ENCODE assay signal across 9 cellular contexts in the genomic region with DNA sequence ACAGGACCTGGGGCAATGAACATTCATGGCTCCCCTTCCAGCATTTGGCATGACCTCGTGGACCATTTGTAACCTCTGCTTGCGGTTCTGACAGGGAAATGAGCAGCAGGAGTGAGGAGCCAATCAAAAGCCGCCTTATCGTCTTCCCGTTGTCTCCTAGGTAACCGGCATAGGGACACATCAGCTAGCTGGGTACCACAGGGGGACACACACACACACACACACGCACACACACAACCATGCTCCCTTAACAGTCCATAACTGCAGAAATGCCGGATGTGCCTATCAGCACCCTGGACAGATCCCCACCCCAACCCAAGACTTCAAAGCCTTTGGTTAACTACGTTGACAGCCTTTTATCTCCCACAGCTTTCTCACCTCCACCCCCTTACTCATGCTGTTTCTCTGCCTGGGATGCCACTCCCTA. TPM values are rescaled to one million over a fixed set of nuclear protein-coding genes. Genes with fewer than 3 reads are reported as not detected.
DNase-seq lines count a peak whose midpoint lies in the region; ATAC-seq and TF ChIP-seq lines count a peak whose summit lies in the region.
"Had no signal": no experiment of that assay in that cellular context is flagged by ENCODE, and none has a peak within 500 bp of the region (broad histone marks: within the 10 kb centered on the region; RNA-seq: fewer than 3 reads in every experiment).

No MANE protein-coding gene starts in this region.

- peak; percentile 55 for DNase-seq in activated gamma-delta T cell treated with Interleukin-2 at 50 U/mL for 16 hours
- DNase-seq in activated gamma-delta T cell (lab: John Stamatoyannopoulos, UW) = no peak
- peak; percentile 29 to 34 for DNase-seq in activated CD4-positive, alpha-beta T cell treated with anti-CD3 and anti-CD28 coated beads for 24 hours (ENCODE audit: low read depth in 2 of 2)
- peak; percentile 11 to 52 for DNase-seq in dermis microvascular lymphatic vessel endothelial cell (ENCODE audit: low read depth in 2 of 2)
- peak; percentile 13 for DNase-seq in spleen
- no peak for DNase-seq in sigmoid colon
- no peak for DNase-seq in dedifferentiated amniotic fluid mesenchymal stem cell (ENCODE audit: extremely low spot score)
- DNase-seq in gastrocnemius medialis = no peak

- 18 to 23% (median 20%) methylated on average over 9 of the region's 9 CpGs for WGBS in spleen, 5 donors
- WGBS in sigmoid colon, 2 donors = 22 to 29% methylated on average over 9 of the region's 9 CpGs

- no peak for TF ChIP-seq EP300 in sigmoid colon (IDR thresholded peaks at IDR 0.05)

- H3K27ac ChIP-seq in spleen (no peak overlapping the region), sigmoid colon (no peak overlapping the region), gastrocnemius medialis (no peak overlapping the region)
- H3K27ac ChIP-seq: C4-2B had no signal

- no peak for TF ChIP-seq CTCF in spleen (IDR thresholded peaks at IDR 0.05 in 8 of 11, conservative IDR thresholded peaks at IDR 0.05 in 3 of 11)
- TF ChIP-seq CTCF in sigmoid colon (IDR thresholded peaks at IDR 0.05) = no peak
- TF ChIP-seq CTCF in gastrocnemius medialis (IDR thresholded peaks at IDR 0.05 in 4 of 5, conservative IDR thresholded peaks at IDR 0.05 in 1 of 5) = no peak

- peaks cover 12 to 93% (median 28%) of the 10 kb centered on the region in 7 donors for H3K27me3 ChIP-seq in spleen (replicated peaks in 1 of 7)
- H3K27me3 ChIP-seq in sigmoid colon = peaks cover 11 to 60% (median 28%) of the 10 kb centered on the region in 3 donors
- peaks cover 12 to 22% (median 21%) of the 10 kb centered on the region in 3 donors for H3K27me3 ChIP-seq in gastrocnemius medialis

- intact Hi-C loops in spleen (cut with DNase I; ENCODE audit: low total_unique reads) (no loop called here), sigmoid colon (cut with DNase I) (no loop called here), gastrocnemius medialis (cut with DNase I; ENCODE audit: low total_unique reads) (no loop called here)

- H3K36me3 ChIP-seq in spleen = no peaks in the 10 kb centered on the region
- H3K36me3 ChIP-seq in sigmoid colon = no peaks in the 10 kb centered on the region
- H3K36me3 ChIP-seq in gastrocnemius medialis = no peaks in the 10 kb centered on the region

- H3K4me3 ChIP-seq in spleen (no peak overlapping the region), sigmoid colon (no peak overlapping the region), gastrocnemius medialis (no peak overlapping the region)

- no peak for TF ChIP-seq POLR2A in spleen (IDR thresholded peaks at IDR 0.05)
- no peak for TF ChIP-seq POLR2A in sigmoid colon (IDR thresholded peaks at IDR 0.05)
- TF ChIP-seq POLR2A in gastrocnemius medialis (IDR thresholded peaks at IDR 0.05) = no peak

- in situ Hi-C loops in gastrocnemius medialis (cut with MboI; ENCODE audit: low sequenced_read_pairs in 4 of 4) = no loop called here

- ATAC-seq in gastrocnemius medialis = no peak

- H3K4me1 ChIP-seq in spleen (peaks cover 3 to 20% (median 10%) of the 10 kb centered on the region in 6 donors), sigmoid colon (peaks cover 0 to 9% (median 8%) of the 10 kb centered on the region in 4 donors), gastrocnemius medialis (no peaks in the 10 kb centered on the region)

- H3K9me3 ChIP-seq in spleen (peaks cover 0 to 3% (median 0%) of the 10 kb centered on the region in 8 donors), sigmoid colon (no peaks in the 10 kb centered on the region), gastrocnemius medialis (no peaks in the 10 kb centered on the region)

RNA-seq across cellular contexts. Expression of gene CCDC174, which starts 53.4 kb away (rescaled TPM):
- total RNA-seq in dermis microvascular lymphatic vessel endothelial cell (4.7 and 6.4 TPM in 2 replicates), spleen (10 to 100 TPM; 26.2 to 41.0 (median 31.0) TPM), sigmoid colon (10 to 100 TPM; 13.3 to 21.3 (median 19.2) TPM), gastrocnemius medialis (10 to 100 TPM; 11.1 to 22.2 (median 14.8) TPM)
- polyA plus RNA-seq in spleen (10 to 100 TPM; 14.0 to 20.0 (median 14.4) TPM), sigmoid colon (10 to 100 TPM; 10.8 to 13.2 (median 10.9) TPM)

RNA-seq across cellular contexts. Expression of gene GRIP2, which starts 58.0 kb away (rescaled TPM):
- total RNA-seq in dermis microvascular lymphatic vessel endothelial cell (not detected in 2 replicates), spleen (1 to 10 TPM in 6 of 7 donors, under 1 TPM in 1; 0.60 to 3.7 (median 1.2) TPM), sigmoid colon (1 to 10 TPM in 2 of 4 donors, under 1 TPM in 2; 0.16 to 1.7 (median 0.87) TPM), gastrocnemius medialis (10 to 100 TPM in 1 of 4 donors, 1 to 10 TPM in 3; 2.8 to 12.6 (median 4.6) TPM)
- polyA plus RNA-seq in spleen (1 to 10 TPM in 1 of 3 donors, under 1 TPM in 2; 0.15 to 2.5 (median 0.52) TPM), sigmoid colon (under 1 TPM; under 0.01 to 0.90 (median 0.23) TPM)

Comparison
In these comparisons a context has a peak if more than half of its experiments do, and no peak if none do; other contexts are left out.
1. DNase-seq: peak in activated gamma-delta T cell treated with Interleukin-2 at 50 U/mL for 16 hours (single experiment), activated CD4-positive, alpha-beta T cell treated with anti-CD3 and anti-CD28 coated beads for 24 hours (2 of 2), dermis microvascular lymphatic vessel endothelial cell (2 of 2) and spleen (single experiment); none in activated gamma-delta T cell (single experiment), sigmoid colon (single experiment), dedifferentiated amniotic fluid mesenchymal stem cell (single experiment) and gastrocnemius medialis (0 of 2).